In the genomic region with DNA sequence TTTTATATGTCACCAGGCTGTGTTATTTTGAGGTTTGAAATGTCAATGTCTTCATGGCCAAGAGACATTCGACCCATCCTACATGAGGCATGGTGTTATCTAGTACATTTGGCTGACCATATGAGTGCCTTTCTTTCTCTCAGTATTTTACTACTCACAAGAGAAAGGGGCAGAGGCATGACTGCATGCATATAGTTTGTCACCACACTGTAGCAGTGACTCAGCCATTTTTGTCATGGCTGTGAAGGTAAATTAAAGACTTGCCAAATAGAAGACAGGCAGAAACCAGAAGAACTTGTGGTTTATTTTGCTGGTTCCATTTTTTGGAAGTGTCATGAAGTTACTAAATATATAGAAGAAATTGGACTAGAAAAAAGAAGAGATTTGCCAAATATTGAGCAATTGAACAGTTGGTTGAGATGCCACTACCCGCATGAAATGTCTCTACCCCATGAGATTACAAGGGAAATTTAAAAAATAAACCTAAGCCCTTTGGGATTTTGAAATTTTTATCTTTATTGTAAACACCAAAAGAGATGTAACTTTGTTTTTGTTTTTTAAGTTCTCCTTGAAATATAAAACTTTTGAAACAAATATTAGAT, we compare ENCODE assay signal across 13 cellular contexts.
A peak's percentile ranks its signal among the peaks of the same experiment; 100 is the strongest.
DNase-seq lines count a peak whose midpoint lies in the region; ATAC-seq, FAIRE-seq and TF ChIP-seq lines count a peak whose summit lies in the region.
"Had no signal": no experiment of that assay in that cellular context is flagged by ENCODE, and none has a peak within 500 bp of the region (broad histone marks: within the 10 kb centered on the region; RNA-seq: fewer than 3 reads in every experiment).

No MANE protein-coding gene starts in this region.

- H3K9ac ChIP-seq in BLaER1, result no peak overlapping the region
- no peak overlapping the region for H3K9ac ChIP-seq in HepG2 (ENCODE audit: insufficient read depth, low read depth, low read length)

- FAIRE-seq in HepG2 (lab: Jason Lieb, UNC), result no peak
- FAIRE-seq: GM18507 had no signal

- no peaks in the 10 kb centered on the region for H3K79me2 ChIP-seq in HepG2 (ENCODE audit: insufficient read depth, low read length)

- H3K36me3 ChIP-seq in BLaER1, result peaks cover 67% of the 10 kb centered on the region
- H3K36me3 ChIP-seq in HepG2 (replicated peaks in 1 of 2; ENCODE audit: control insufficient read depth in 1 of 2, insufficient read depth in 2 of 2, low read length in 2 of 2), result peaks cover 2 to 48% of the 10 kb centered on the region in 2 experiments

- 97% methylated on average over 2 of the region's 2 CpGs for WGBS in HepG2 (ENCODE audit: low lambda C conversion rate)

- H4K20me1 ChIP-seq in BLaER1, result peaks cover 22% of the 10 kb centered on the region; the same call in 1 of the 2 replicates
- H4K20me1 ChIP-seq in HepG2 (ENCODE audit: insufficient read depth, low read length), result no peaks in the 10 kb centered on the region

- H3K4me2 ChIP-seq in BLaER1, result peak overlapping the region; percentile 41
- no peak overlapping the region for H3K4me2 ChIP-seq in HepG2 (ENCODE audit: low read depth, low read length)

- DNase-seq in KBM-7 (peak; percentile 66), HepG2 (ENCODE audit: low spot score) (no peak)
- DNase-seq: CD4-positive, alpha-beta memory T cell; NCI-H526 treated with DMSO at 0.1 percent for 48 hours had no signal

- peaks cover 44% of the 10 kb centered on the region for H3K4me1 ChIP-seq in BLaER1
- no peaks in the 10 kb centered on the region for H3K4me1 ChIP-seq in HepG2 (ENCODE audit: insufficient read depth, low read length)

- BruUV-seq in HepG2 (replicated peaks; lab: Mats Ljungman, UMichigan), result no TSS peak

- intact Hi-C loops in HepG2 (cut with micrococcal nuclease; ENCODE audit: unreplicated experiment), result no loop called here

- no peak for TF ChIP-seq RAD21 in HepG2 (CRISPR knock-in tag; IDR thresholded peaks at IDR 0.05)

- in situ Hi-C loops in KBM-7 (cut with MboI; ENCODE audit: low pct_unique_long_range_greater_than_20kb, low sequenced_read_pairs), result no loop called here
- in situ Hi-C loops in HepG2 (cut with HindIII; ENCODE audit: extremely low pct_ligation_motif_present, low pct_unique_long_range_greater_than_20kb), result no loop called here

- H3K4me3 ChIP-seq in BLaER1 (no peak overlapping the region), HepG2 (replicated peaks in 1 of 3; ENCODE audit: insufficient read depth in 1 of 3, low read depth in 2 of 3, low read length in 3 of 3) (no peak overlapping the region)
- H3K4me3 ChIP-seq: gastroesophageal sphincter had no signal

- no peak overlapping the region for H3K4me3 Mint-ChIP-seq in activated T-helper 17 cell treated with anti-CD3 and anti-CD28 coated beads, Interleukin-2, amount 50 U/mL, for 72 hours
- H3K4me3 Mint-ChIP-seq: CD4-positive, alpha-beta memory T cell; stimulated activated naive CD8-positive, alpha-beta T cell treated with anti-CD3 and anti-CD28 coated beads, Interleukin-15, Interleukin-2, amounts not matched to agents 100 ng/mL and 50 ng/mL, for 24 hours had no signal

- H3K27me3 ChIP-seq in BLaER1 (no peaks in the 10 kb centered on the region), HepG2 (ENCODE audit: control insufficient read depth in 1 of 2, insufficient read depth in 2 of 2, low read length in 2 of 2) (no peaks in the 10 kb centered on the region)
- H3K27me3 ChIP-seq: gastroesophageal sphincter had no signal

- H3K27ac Mint-ChIP-seq in activated T-helper 17 cell treated with anti-CD3 and anti-CD28 coated beads, Interleukin-2, amount 50 U/mL, for 72 hours, result no peak overlapping the region
- H3K27ac Mint-ChIP-seq: CD4-positive, alpha-beta memory T cell; stimulated activated naive CD8-positive, alpha-beta T cell treated with anti-CD3 and anti-CD28 coated beads, Interleukin-15, Interleukin-2, amounts not matched to agents 100 ng/mL and 50 ng/mL, for 24 hours had no signal

- H3K4me1 Mint-ChIP-seq in activated T-helper 17 cell treated with anti-CD3 and anti-CD28 coated beads, Interleukin-2, amount 50 U/mL, for 72 hours, result no peaks in the 10 kb centered on the region
- H3K4me1 Mint-ChIP-seq: CD4-positive, alpha-beta memory T cell had no signal

- TF ChIP-seq EP300 in HepG2 (IDR thresholded peaks at IDR 0.05; ENCODE audit: low read depth in 2 of 2, low read length in 2 of 2) (no peak), HepG2 (CRISPR knock-in tag; IDR thresholded peaks at IDR 0.05; ENCODE audit: borderline replicate concordance) (no peak)

- POLR2A ChIA-PET in HepG2 (lab: Yijun Ruan, JAX), result no interaction called here

- no peak for TF ChIP-seq CTCF in HepG2 (CRISPR knock-in tag; IDR thresholded peaks at IDR 0.05)

- no peaks in the 10 kb centered on the region for H3K27me3 Mint-ChIP-seq in activated T-helper 17 cell treated with anti-CD3 and anti-CD28 coated beads, Interleukin-2, amount 50 U/mL, for 72 hours
- H3K27me3 Mint-ChIP-seq: CD4-positive, alpha-beta memory T cell; stimulated activated naive CD8-positive, alpha-beta T cell treated with anti-CD3 and anti-CD28 coated beads, Interleukin-15, Interleukin-2, amounts not matched to agents 100 ng/mL and 50 ng/mL, for 24 hours had no signal

- H3K36me3 Mint-ChIP-seq in activated T-helper 17 cell treated with anti-CD3 and anti-CD28 coated beads, Interleukin-2, amount 50 U/mL, for 72 hours (ENCODE audit: low read depth), result peaks cover 48% of the 10 kb centered on the region

- H3K9me3 ChIP-seq in BLaER1 (no peaks in the 10 kb centered on the region), HepG2 (ENCODE audit: low read length) (no peaks in the 10 kb centered on the region)
- H3K9me3 ChIP-seq: gastroesophageal sphincter had no signal

- ATAC-seq in activated T-helper 17 cell treated with anti-CD3 and anti-CD28 coated beads, Interleukin-2, amount 50 U/mL, for 72 hours (replicated peaks), result peak; percentile 44
- ATAC-seq in HepG2, result no peak
- no peak for ATAC-seq in SK-N-SH treated with all-trans-retinoic acid at 6 μM for 48 hours
- no peak for ATAC-seq in GM21528 (IDR thresholded peaks at IDR 0.05; ENCODE audit: low FRiP score, unreplicated experiment)
- ATAC-seq in HG03354 (IDR thresholded peaks at IDR 0.05; ENCODE audit: poor library complexity, severe bottlenecking, unreplicated experiment), result no peak
- no peak for ATAC-seq in HG02852 (IDR thresholded peaks at IDR 0.05; ENCODE audit: unreplicated experiment)
- ATAC-seq: gastroesophageal sphincter had no signal

- no peak overlapping the region for H2AFZ ChIP-seq in HepG2 (ENCODE audit: low read length)

- no peaks in the 10 kb centered on the region for H3K9me3 Mint-ChIP-seq in activated T-helper 17 cell treated with anti-CD3 and anti-CD28 coated beads, Interleukin-2, amount 50 U/mL, for 72 hours
- H3K9me3 Mint-ChIP-seq: CD4-positive, alpha-beta memory T cell; stimulated activated naive CD8-positive, alpha-beta T cell treated with anti-CD3 and anti-CD28 coated beads, Interleukin-15, Interleukin-2, amounts not matched to agents 100 ng/mL and 50 ng/mL, for 24 hours had no signal

- CTCF ChIA-PET in HepG2 (lab: Yijun Ruan, JAX; ENCODE audit: low intra/inter-chr PET ratio, low total read pairs), result no interaction called here

- no peak for TF ChIP-seq POLR2A in HepG2 (IDR thresholded peaks at IDR 0.05; ENCODE audit: insufficient read depth in 1 of 2, low read depth in 2 of 2, low read length in 2 of 2)

- H3K27ac ChIP-seq in BLaER1 (peak overlapping the region; percentile 23; the same call in 1 of the 2 replicates), HepG2 (ENCODE audit: extremely low read length, insufficient read depth, low read length) (no peak overlapping the region)
- H3K27ac ChIP-seq: gastroesophageal sphincter had no signal

TF ChIP-seq in HepG2, 621 proteins besides CTCF, POLR2A, EP300 and RAD21:
- TF ChIP-seq NFE2 (CRISPR knock-in tag; IDR thresholded peaks at IDR 0.05), result peak; percentile 54; the same call in 1 of the 2 replicates
- no peak for TF ChIP-seq SOX13 (IDR thresholded peaks at IDR 0.05)
- TF ChIP-seq SOX13 (CRISPR knock-in tag; conservative IDR thresholded peaks at IDR 0.05 in 1 of 2, IDR thresholded peaks at IDR 0.05 in 1 of 2), result no peak
- peak; percentile 81 for TF ChIP-seq NFE2L2 (IDR thresholded peaks at IDR 0.05; ENCODE audit: low read length)

TF ChIP-seq in SK-N-SH treated with all-trans-retinoic acid at 6 μM for 48 hours, 23 proteins besides CTCF, POLR2A, EP300 and RAD21:
- TF ChIP-seq ZC3H10 (CRISPR knock-in tag; IDR thresholded peaks at IDR 0.05), result no peak
